Comparison of ENCODE assay signal across 1 cellular context in genomic region chr10:70885931-70886903, GRCh38.
A peak's percentile ranks its signal among the peaks of the same experiment; 100 is the strongest.
TF ChIP-seq lines count a peak whose summit lies in the region.

No MANE protein-coding gene starts in this region.

TF ChIP-seq in liver, 16 proteins besides CTCF, POLR2A, EP300 and RAD21 (continued from another document):
- TF ChIP-seq REST (IDR thresholded peaks at IDR 0.05): peak; percentile 85
- TF ChIP-seq RXRA (IDR thresholded peaks at IDR 0.05): peak; percentile 89 to 93
- peak; percentile 48 for TF ChIP-seq ATF3 (IDR thresholded peaks at IDR 0.05)
- TF ChIP-seq HNF4G (IDR thresholded peaks at IDR 0.05): peak; percentile 57
- TF ChIP-seq TAF1 (conservative IDR thresholded peaks at IDR 0.05): no peak
- peak; percentile 67 for TF ChIP-seq YY1 (IDR thresholded peaks at IDR 0.05)
- TF ChIP-seq HNF4A (conservative IDR thresholded peaks at IDR 0.05): peak; percentile 93 to 94
- TF ChIP-seq EGR1 (IDR thresholded peaks at IDR 0.05; ENCODE audit: low read depth in 2 of 2): no peak
